7 cellular contexts compared by ENCODE assay signal in genomic region chr5:5141625-5142527, GRCh38.
DNase-seq lines count a peak whose midpoint lies in the region; ATAC-seq and TF ChIP-seq lines count a peak whose summit lies in the region.

No MANE protein-coding gene starts in this region.

- no peaks in the 10 kb centered on the region for H3K9me3 ChIP-seq in parathyroid adenoma (ENCODE audit: control insufficient read depth, low read length)

- no peaks in the 10 kb centered on the region for H3K79me2 ChIP-seq in parathyroid adenoma

- no peak overlapping the region for H3K9ac ChIP-seq in parathyroid adenoma

- H3K27me3 ChIP-seq in GM06990 (replicated peaks; ENCODE audit: control insufficient read depth, insufficient read depth, low read length) (no peaks in the 10 kb centered on the region), parathyroid adenoma (ENCODE audit: control insufficient read depth, insufficient read depth, low read length) (no peaks in the 10 kb centered on the region)

- ATAC-seq in HG03565 (IDR thresholded peaks at IDR 0.05; ENCODE audit: unreplicated experiment) (peak; percentile 51), GM19395 (IDR thresholded peaks at IDR 0.05; ENCODE audit: unreplicated experiment) (no peak)

- no peak overlapping the region for H3K4me2 ChIP-seq in parathyroid adenoma (ENCODE audit: low read length)

- H3K36me3 ChIP-seq in GM06990 (ENCODE audit: control insufficient read depth, insufficient read depth, low read length): no peaks in the 10 kb centered on the region
- H3K36me3 ChIP-seq in parathyroid adenoma (ENCODE audit: control insufficient read depth, insufficient read depth, low read length): no peaks in the 10 kb centered on the region

- TF ChIP-seq CTCF in GM06990 (IDR thresholded peaks at IDR 0.05; ENCODE audit: insufficient read depth, low read length, poor library complexity, severe bottlenecking) (peak; percentile 58), parathyroid adenoma (IDR thresholded peaks at IDR 0.05) (peak; percentile 72)

- H2AFZ ChIP-seq in parathyroid adenoma: no peak overlapping the region

- no peak for DNase-seq in GM06990 (ENCODE audit: extremely low read depth, insufficient read length)
- peak; percentile 93 for DNase-seq in NCI-H748 (lab: John Stamatoyannopoulos, UW; ENCODE audit: unreplicated experiment)
- peak; percentile 9 for DNase-seq in activated CD8-positive, alpha-beta memory T cell treated with anti-CD3 and anti-CD28 coated beads, Interleukin-2, amount 50 U/mL, for 1 hour (ENCODE audit: extremely low read depth)
- peak; percentile 66 for DNase-seq in fibroblast of peridontal ligament (ENCODE audit: extremely low read depth)

- H3K4me1 ChIP-seq in parathyroid adenoma: no peaks in the 10 kb centered on the region

- H3K4me3 ChIP-seq in GM06990 (replicated peaks; ENCODE audit: low read depth, low read length) (no peak overlapping the region), parathyroid adenoma (ENCODE audit: low read depth, low read length) (peak overlapping the region; percentile 2)

- no peak overlapping the region for H3K27ac ChIP-seq in parathyroid adenoma
